ENCODE assay signal across 1 cellular context in the genomic region with DNA sequence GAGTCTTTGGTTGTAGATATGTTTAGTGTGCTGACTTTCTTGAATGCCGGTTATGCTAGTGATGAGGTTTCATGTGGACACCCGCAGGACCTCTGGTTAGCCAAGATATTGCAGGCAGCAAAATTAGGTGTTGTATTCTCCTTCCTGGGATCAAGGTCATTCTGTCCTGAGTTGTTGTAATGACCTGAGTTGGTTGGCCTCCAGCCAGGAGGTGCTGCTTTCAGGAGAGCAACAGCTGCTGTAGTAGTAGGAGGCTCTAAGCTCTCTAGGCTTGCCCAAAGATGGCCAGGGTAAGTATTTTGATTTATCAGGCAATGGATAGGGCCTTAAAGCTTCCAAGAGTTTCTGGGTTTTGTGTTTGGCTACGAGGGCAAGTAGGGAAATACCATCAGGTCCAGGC.
TF ChIP-seq lines count a peak whose summit lies in the region.

No MANE protein-coding gene starts in this region.

TF ChIP-seq in IMR-90, 13 proteins besides CTCF, POLR2A, EP300 and RAD21 (continued from another document):
- TF ChIP-seq, protein P1, sequence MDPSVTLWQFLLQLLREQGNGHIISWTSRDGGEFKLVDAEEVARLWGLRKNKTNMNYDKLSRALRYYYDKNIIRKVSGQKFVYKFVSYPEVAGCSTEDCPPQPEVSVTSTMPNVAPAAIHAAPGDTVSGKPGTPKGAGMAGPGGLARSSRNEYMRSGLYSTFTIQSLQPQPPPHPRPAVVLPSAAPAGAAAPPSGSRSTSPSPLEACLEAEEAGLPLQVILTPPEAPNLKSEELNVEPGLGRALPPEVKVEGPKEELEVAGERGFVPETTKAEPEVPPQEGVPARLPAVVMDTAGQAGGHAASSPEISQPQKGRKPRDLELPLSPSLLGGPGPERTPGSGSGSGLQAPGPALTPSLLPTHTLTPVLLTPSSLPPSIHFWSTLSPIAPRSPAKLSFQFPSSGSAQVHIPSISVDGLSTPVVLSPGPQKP (IDR thresholded peaks at IDR 0.05; ENCODE audit: borderline replicate concordance, low read depth, low read length): no peak
- no peak for TF ChIP-seq RFX5 (IDR thresholded peaks at IDR 0.05; ENCODE audit: low read depth, low read length)
